In the genomic region with DNA sequence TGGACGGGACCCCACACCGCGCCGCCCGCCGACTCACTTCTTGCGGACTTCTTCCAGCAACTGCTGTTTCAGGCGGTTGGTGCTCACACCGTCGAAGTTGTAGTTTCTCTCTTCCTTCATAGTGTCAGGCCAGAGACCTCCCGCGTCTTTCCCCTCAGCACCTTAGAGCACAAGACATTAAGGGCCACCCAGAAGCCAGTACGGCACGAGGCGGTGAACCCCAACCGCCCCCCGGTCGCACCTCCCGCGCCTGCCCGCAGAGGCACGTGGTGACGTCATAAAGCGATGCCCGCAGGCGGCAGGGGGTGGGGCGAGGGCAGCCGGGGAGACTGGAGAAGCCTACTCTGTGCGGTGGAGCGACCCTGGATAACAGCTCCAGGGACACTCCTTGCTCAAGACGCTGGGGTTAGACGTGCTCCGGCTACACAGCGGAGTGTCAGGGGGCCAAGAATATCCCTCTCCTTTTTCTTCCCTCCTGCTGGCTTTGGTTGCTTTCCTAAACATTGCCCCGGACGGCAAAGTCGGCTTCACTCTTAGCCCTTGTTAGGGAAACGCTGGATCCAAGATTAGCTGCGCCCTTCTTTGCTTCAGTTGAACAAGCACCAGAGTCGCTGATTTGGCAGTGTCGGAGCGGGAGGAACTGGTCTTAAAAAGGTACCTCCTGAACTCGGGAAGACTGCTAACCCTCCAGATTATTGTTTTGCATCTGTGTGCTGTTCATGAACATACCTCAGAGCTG, we compare ENCODE assay signal across 8 cellular contexts. TPM values are rescaled to one million over a fixed set of nuclear protein-coding genes. Genes with fewer than 3 reads are reported as not detected.
DNase-seq lines count a peak whose midpoint lies in the region; FAIRE-seq and TF ChIP-seq lines count a peak whose summit lies in the region.

A gene (minus strand): TSS at position 215 of the 739 bp plus-strand sequence. CDS start 95 bp downstream, at position 120.

- POLR2A ChIA-PET in activated CD4-positive, alpha-beta memory T cell treated with anti-CD3 and anti-CD28 coated beads for 36 hours (lab: Charles Lee): no interaction called here

- H3K27ac Mint-ChIP-seq in activated CD4-positive, alpha-beta memory T cell treated with anti-CD3 and anti-CD28 coated beads for 36 hours: peak within 1 kb of the TSS; percentile 60

- peaks cover 2% of the 10 kb centered on the region for H3K36me3 Mint-ChIP-seq in activated CD4-positive, alpha-beta memory T cell treated with anti-CD3 and anti-CD28 coated beads for 36 hours

- DNase-seq in D721Med (ENCODE audit: insufficient read length, low spot score) (peak; percentile 51), HCEC 1CT (peak; percentile 59), NCI-H446 (lab: John Stamatoyannopoulos, UW) (peak; percentile 52 to 74), dorsolateral prefrontal cortex (peak; percentile 28 to 84 (median 62)), COLO829 (ENCODE audit: low spot score) (no peak)
- DNase-seq in activated CD4-positive, alpha-beta memory T cell treated with anti-CD3 and anti-CD28 coated beads for 36 hours: peak; percentile 78
- peak; percentile 58 for DNase-seq in stimulated activated CD4-positive, alpha-beta T cell treated with anti-CD3 and anti-CD28 coated beads, Interleukin-4, amount 100 ng/mL, for 1 hour

- H3K4me3 ChIP-seq in dorsolateral prefrontal cortex (peak within 1 kb of the TSS; percentile 51 to 92 (median 74)), liver (ENCODE audit: low read depth in 1 of 3, low read length in 3 of 3) (peak within 1 kb of the TSS; percentile 50 to 68 (median 60))

- H3K9me3 ChIP-seq in liver (ENCODE audit: control insufficient read depth in 4 of 4, low read length in 3 of 4): no peaks in the 10 kb centered on the region

- CTCF ChIA-PET in activated CD4-positive, alpha-beta memory T cell treated with anti-CD3 and anti-CD28 coated beads for 36 hours (lab: Charles Lee): interaction anchor here (1.3 to 2.5 kb wide), 3 partner anchors 15 to 49 kb away, joined by 4 to 11 read pairs (median 4); no protein-coding TSS in a partner anchor

- H3K9ac ChIP-seq in liver (ENCODE audit: low read depth in 1 of 2, low read length in 2 of 2): no peak within 1 kb of the TSS

- no peak for TF ChIP-seq RAD21 in liver (IDR thresholded peaks at IDR 0.05)

- no peak for TF ChIP-seq CTCF in D721Med (IDR thresholded peaks at IDR 0.05; ENCODE audit: insufficient read depth, missing control alignments)
- TF ChIP-seq CTCF in dorsolateral prefrontal cortex (IDR thresholded peaks at IDR 0.05 in 54 of 56, conservative IDR thresholded peaks at IDR 0.05 in 2 of 56; ENCODE audit: low read depth in 1 of 56, partially characterized antibody in 56 of 56): peak in 3 of 56 donors; percentile 5 to 14 (median 9)
- no peak for TF ChIP-seq CTCF in liver (IDR thresholded peaks at IDR 0.05; ENCODE audit: low read depth, low read length, missing input control)

- H3K4me1 ChIP-seq in liver (ENCODE audit: control insufficient read depth in 4 of 4, insufficient read depth in 4 of 4, low read length in 3 of 4): peaks cover 0 to 10% (median 4%) of the 10 kb centered on the region in 4 donors

- peaks cover 15% of the 10 kb centered on the region for H3K4me1 Mint-ChIP-seq in activated CD4-positive, alpha-beta memory T cell treated with anti-CD3 and anti-CD28 coated beads for 36 hours (ENCODE audit: low read depth)

- 3% methylated on average over 43 of the region's 43 CpGs for WGBS in liver

- H3K27me3 Mint-ChIP-seq in activated CD4-positive, alpha-beta memory T cell treated with anti-CD3 and anti-CD28 coated beads for 36 hours: peaks cover 24% of the 10 kb centered on the region

- H3K36me3 ChIP-seq in liver (ENCODE audit: control insufficient read depth in 4 of 4, insufficient read depth in 3 of 4, low read depth in 1 of 4, low read length in 3 of 4): no peaks in the 10 kb centered on the region

- H3K27me3 ChIP-seq in dorsolateral prefrontal cortex: no peaks in the 10 kb centered on the region
- H3K27me3 ChIP-seq in liver (ENCODE audit: control insufficient read depth in 4 of 4, insufficient read depth in 4 of 4, low read length in 3 of 4): peaks cover 0 to 5% (median 0%) of the 10 kb centered on the region in 4 donors

- H3K9me3 Mint-ChIP-seq in activated CD4-positive, alpha-beta memory T cell treated with anti-CD3 and anti-CD28 coated beads for 36 hours: no peaks in the 10 kb centered on the region

- intact Hi-C loops in activated CD4-positive, alpha-beta memory T cell treated with anti-CD3 and anti-CD28 coated beads for 36 hours (cut with micrococcal nuclease): loop anchor here (1.0 to 2.0 kb wide), 2 partner anchors 49 to 522 kb away; a partner anchor contains a TSS
- intact Hi-C loops in dorsolateral prefrontal cortex (cut with DNase I): loop anchor here in 1 of 2 donors (10.0 kb wide), 1 partner anchor 697 kb away; a partner anchor contains a TSS

- FAIRE-seq in D721Med (lab: Jason Lieb, UNC): no peak

- peak within 1 kb of the TSS; percentile 82 for H3K4me3 Mint-ChIP-seq in activated CD4-positive, alpha-beta memory T cell treated with anti-CD3 and anti-CD28 coated beads for 36 hours

- H3K27ac ChIP-seq in dorsolateral prefrontal cortex: peak within 1 kb of the TSS in 16 of 59 donors; percentile 1 to 71 (median 24)
- H3K27ac ChIP-seq in liver (ENCODE audit: low read depth in 1 of 2, low read length in 2 of 2): no peak within 1 kb of the TSS

TF ChIP-seq in liver, 16 proteins besides CTCF, POLR2A, EP300 and RAD21:
- TF ChIP-seq SP1 (IDR thresholded peaks at IDR 0.05) (no peak), YY1 (IDR thresholded peaks at IDR 0.05) (no peak), FOXA1 (IDR thresholded peaks at IDR 0.05) (no peak), HNF4A (conservative IDR thresholded peaks at IDR 0.05) (no peak), HNF4G (IDR thresholded peaks at IDR 0.05) (no peak), FOXA2 (IDR thresholded peaks at IDR 0.05) (no peak), TAF1 (conservative IDR thresholded peaks at IDR 0.05) (no peak), RXRA (IDR thresholded peaks at IDR 0.05) (no peak), JUND (IDR thresholded peaks at IDR 0.05) (no peak), EGR1 (IDR thresholded peaks at IDR 0.05; ENCODE audit: low read depth in 2 of 2) (no peak)
- TF ChIP-seq, protein P1, sequence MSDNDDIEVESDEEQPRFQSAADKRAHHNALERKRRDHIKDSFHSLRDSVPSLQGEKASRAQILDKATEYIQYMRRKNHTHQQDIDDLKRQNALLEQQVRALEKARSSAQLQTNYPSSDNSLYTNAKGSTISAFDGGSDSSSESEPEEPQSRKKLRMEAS (IDR thresholded peaks at IDR 0.05): no peak
- TF ChIP-seq, protein P2, sequence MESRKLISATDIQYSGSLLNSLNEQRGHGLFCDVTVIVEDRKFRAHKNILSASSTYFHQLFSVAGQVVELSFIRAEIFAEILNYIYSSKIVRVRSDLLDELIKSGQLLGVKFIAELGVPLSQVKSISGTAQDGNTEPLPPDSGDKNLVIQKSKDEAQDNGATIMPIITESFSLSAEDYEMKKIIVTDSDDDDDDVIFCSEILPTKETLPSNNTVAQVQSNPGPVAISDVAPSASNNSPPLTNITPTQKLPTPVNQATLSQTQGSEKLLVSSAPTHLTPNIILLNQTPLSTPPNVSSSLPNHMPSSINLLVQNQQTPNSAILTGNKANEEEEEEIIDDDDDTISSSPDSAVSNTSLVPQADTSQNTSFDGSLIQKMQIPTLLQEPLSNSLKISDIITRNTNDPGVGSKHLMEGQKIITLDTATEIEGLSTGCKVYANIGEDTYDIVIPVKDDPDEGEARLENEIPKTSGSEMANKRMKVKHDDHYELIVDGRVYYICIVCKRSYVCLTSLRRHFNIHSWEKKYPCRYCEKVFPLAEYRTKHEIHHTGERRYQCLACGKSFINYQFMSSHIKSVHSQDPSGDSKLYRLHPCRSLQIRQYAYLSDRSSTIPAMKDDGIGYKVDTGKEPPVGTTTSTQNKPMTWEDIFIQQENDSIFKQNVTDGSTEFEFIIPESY (IDR thresholded peaks at IDR 0.05): no peak
- TF ChIP-seq, protein P3, sequence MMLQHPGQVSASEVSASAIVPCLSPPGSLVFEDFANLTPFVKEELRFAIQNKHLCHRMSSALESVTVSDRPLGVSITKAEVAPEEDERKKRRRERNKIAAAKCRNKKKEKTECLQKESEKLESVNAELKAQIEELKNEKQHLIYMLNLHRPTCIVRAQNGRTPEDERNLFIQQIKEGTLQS (IDR thresholded peaks at IDR 0.05): no peak
- TF ChIP-seq, protein P4, sequence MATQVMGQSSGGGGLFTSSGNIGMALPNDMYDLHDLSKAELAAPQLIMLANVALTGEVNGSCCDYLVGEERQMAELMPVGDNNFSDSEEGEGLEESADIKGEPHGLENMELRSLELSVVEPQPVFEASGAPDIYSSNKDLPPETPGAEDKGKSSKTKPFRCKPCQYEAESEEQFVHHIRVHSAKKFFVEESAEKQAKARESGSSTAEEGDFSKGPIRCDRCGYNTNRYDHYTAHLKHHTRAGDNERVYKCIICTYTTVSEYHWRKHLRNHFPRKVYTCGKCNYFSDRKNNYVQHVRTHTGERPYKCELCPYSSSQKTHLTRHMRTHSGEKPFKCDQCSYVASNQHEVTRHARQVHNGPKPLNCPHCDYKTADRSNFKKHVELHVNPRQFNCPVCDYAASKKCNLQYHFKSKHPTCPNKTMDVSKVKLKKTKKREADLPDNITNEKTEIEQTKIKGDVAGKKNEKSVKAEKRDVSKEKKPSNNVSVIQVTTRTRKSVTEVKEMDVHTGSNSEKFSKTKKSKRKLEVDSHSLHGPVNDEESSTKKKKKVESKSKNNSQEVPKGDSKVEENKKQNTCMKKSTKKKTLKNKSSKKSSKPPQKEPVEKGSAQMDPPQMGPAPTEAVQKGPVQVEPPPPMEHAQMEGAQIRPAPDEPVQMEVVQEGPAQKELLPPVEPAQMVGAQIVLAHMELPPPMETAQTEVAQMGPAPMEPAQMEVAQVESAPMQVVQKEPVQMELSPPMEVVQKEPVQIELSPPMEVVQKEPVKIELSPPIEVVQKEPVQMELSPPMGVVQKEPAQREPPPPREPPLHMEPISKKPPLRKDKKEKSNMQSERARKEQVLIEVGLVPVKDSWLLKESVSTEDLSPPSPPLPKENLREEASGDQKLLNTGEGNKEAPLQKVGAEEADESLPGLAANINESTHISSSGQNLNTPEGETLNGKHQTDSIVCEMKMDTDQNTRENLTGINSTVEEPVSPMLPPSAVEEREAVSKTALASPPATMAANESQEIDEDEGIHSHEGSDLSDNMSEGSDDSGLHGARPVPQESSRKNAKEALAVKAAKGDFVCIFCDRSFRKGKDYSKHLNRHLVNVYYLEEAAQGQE (IDR thresholded peaks at IDR 0.05): no peak

RNA-seq across cellular contexts. Expression of the gene that starts here (rescaled TPM):
- 1 to 10 TPM in 1 of 2 experiments, under 1 TPM in 1; 0.69 to 1.1 TPM for total RNA-seq in activated CD4-positive, alpha-beta memory T cell treated with anti-CD3 and anti-CD28 coated beads for 36 hours
- total RNA-seq in dorsolateral prefrontal cortex: 1 to 10 TPM in 118 of 120 experiments, under 1 TPM in 2; 0.84 to 8.8 (median 3.5) TPM
- 1 to 10 TPM in 1 of 2 donors, not detected in 1; 2.1 TPM for total RNA-seq in liver
- not detected for polyA plus RNA-seq in liver
